Comparison of ENCODE assay signal across 1 cellular context in the genomic region with DNA sequence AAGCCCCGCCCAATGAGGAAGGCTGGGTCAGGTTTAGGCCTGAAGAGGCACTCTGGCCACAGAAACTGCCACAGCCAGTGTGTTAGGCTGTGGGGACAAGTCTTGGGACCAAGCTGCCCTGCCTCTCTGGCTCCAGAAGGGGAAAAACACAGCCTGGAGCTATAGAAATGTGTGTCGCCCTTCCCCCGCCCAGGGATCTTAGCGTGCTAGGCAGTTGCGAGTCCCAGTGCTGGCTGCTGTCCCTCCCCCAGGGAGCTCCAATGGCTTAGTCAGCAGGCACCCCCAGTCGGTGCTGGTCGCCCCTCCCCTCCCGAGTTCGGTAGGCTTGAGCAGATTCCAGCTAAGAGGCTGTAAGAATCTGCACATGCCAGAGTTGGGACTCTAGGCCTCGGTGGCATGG.
TF ChIP-seq lines count a peak whose summit lies in the region.

No MANE protein-coding gene starts in this region.

TF ChIP-seq in WTC11, 78 proteins besides CTCF, POLR2A, EP300 and RAD21 (continued from another document):
- TF ChIP-seq E2F5 (CRISPR knock-in tag; IDR thresholded peaks at IDR 0.05) (no peak), ZNF416 (CRISPR knock-in tag; IDR thresholded peaks at IDR 0.05) (no peak), ZNF121 (CRISPR knock-in tag; IDR thresholded peaks at IDR 0.05) (no peak), SP1 (CRISPR knock-in tag; conservative IDR thresholded peaks at IDR 0.05) (no peak), RORB (CRISPR knock-in tag; IDR thresholded peaks at IDR 0.05) (no peak), CREB1 (CRISPR knock-in tag; IDR thresholded peaks at IDR 0.05) (no peak), GABPB1 (CRISPR knock-in tag; IDR thresholded peaks at IDR 0.05) (no peak), TCF7 (CRISPR knock-in tag; IDR thresholded peaks at IDR 0.05; ENCODE audit: low read depth) (no peak)
- TF ChIP-seq, protein P1, sequence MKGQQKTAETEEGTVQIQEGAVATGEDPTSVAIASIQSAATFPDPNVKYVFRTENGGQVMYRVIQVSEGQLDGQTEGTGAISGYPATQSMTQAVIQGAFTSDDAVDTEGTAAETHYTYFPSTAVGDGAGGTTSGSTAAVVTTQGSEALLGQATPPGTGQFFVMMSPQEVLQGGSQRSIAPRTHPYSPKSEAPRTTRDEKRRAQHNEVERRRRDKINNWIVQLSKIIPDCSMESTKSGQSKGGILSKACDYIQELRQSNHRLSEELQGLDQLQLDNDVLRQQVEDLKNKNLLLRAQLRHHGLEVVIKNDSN (CRISPR knock-in tag; IDR thresholded peaks at IDR 0.05): no peak
- TF ChIP-seq, protein P2, sequence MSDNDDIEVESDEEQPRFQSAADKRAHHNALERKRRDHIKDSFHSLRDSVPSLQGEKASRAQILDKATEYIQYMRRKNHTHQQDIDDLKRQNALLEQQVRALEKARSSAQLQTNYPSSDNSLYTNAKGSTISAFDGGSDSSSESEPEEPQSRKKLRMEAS (CRISPR knock-in tag; IDR thresholded peaks at IDR 0.05): no peak
TF ChIP-seq in WTC11: peak in this region for 0.
